ENCODE assay signal across 8 cellular contexts in the genomic region with DNA sequence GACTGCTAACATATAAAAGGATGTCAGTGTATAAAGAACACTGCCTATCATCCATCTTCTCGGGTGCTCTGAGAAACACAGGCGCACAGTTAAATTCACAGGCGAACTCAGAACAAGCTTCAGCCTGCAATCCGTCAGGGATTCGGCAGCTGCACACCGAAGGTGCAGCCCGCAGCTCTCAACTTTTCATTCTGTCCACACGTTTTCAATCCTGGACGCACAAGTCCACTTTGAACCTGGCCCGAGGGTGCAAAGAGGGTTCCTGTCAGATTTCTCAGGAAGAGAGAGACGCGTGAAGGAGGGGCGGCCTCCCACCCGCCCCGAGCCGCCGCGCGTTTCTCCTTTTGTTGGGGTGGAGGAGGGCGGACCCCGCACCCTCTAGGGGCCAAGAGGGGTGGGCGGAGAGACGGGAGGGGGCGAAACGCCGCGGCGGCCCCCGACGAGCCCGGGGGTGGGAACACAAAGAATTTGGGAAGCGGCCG. TPM values are rescaled to one million over a fixed set of nuclear protein-coding genes. Genes with fewer than 3 reads are reported as not detected.
DNase-seq lines count a peak whose midpoint lies in the region; ATAC-seq, FAIRE-seq and TF ChIP-seq lines count a peak whose summit lies in the region.

No MANE protein-coding gene starts in this region.

- in situ Hi-C loops in GM12878 (cut with MboI), result no loop called here

- no peak overlapping the region for H3K27ac ChIP-seq in DOHH2 (ENCODE audit: low read depth, low read length)
- peak overlapping the region; percentile 73 for H3K27ac ChIP-seq in SJCRH30
- H3K27ac ChIP-seq in GM12878 (ENCODE audit: control insufficient read depth, insufficient read depth), result peak overlapping the region; percentile 83
- peak overlapping the region; percentile 81 to 88 (median 84) for H3K27ac ChIP-seq in sigmoid colon

- H2AFZ ChIP-seq in GM12878 (ENCODE audit: control insufficient read depth, low read depth, low read length), result peak overlapping the region; percentile 49

- no TSS peak for BruUV-seq in GM12878 (replicated peaks; lab: Mats Ljungman, UMichigan)

- H3K27me3 ChIP-seq in DOHH2 (ENCODE audit: control insufficient read depth, low read length) (no peaks in the 10 kb centered on the region), SJCRH30 (no peaks in the 10 kb centered on the region), GM12878 (replicated peaks in 1 of 2; ENCODE audit: control insufficient read depth in 2 of 2, insufficient read depth in 2 of 2, low read length in 1 of 2) (no peaks in the 10 kb centered on the region), iPS-15b (ENCODE audit: control insufficient read depth, insufficient read depth, low read length) (no peaks in the 10 kb centered on the region), sigmoid colon (no peaks in the 10 kb centered on the region)

- FAIRE-seq in GM12878 (lab: Jason Lieb, UNC), result no peak

- no peak for TF ChIP-seq RAD21 in GM12878 (IDR thresholded peaks at IDR 0.05; ENCODE audit: insufficient read depth, low read depth, low read length)

- peak overlapping the region; percentile 99 for H3K4me2 ChIP-seq in DOHH2 (ENCODE audit: low read length)
- H3K4me2 ChIP-seq in GM12878 (ENCODE audit: control insufficient read depth, insufficient read depth), result peak overlapping the region; percentile 40

- H3K36me3 ChIP-seq in DOHH2 (ENCODE audit: control insufficient read depth, low read length) (no peaks in the 10 kb centered on the region), SJCRH30 (no peaks in the 10 kb centered on the region), GM12878 (ENCODE audit: control insufficient read depth in 2 of 2, insufficient read depth in 2 of 2, low read length in 1 of 2) (no peaks in the 10 kb centered on the region), iPS-15b (ENCODE audit: control insufficient read depth, insufficient read depth, low read length) (no peaks in the 10 kb centered on the region), sigmoid colon (no peaks in the 10 kb centered on the region)

- ATAC-seq in GM21367 (IDR thresholded peaks at IDR 0.05; ENCODE audit: unreplicated experiment) (peak; percentile 30), HG03571 (IDR thresholded peaks at IDR 0.05; ENCODE audit: unreplicated experiment) (peak; percentile 27), GM12878 (peak; percentile 63)

- SMC1A ChIA-PET in GM12878 (lab: Charles Lee; ENCODE audit: uncharacterized antibody, unreplicated experiment), result interaction anchor here (1.2 to 1.5 kb wide), 2 partner anchors 36 to 62 kb away, joined by 4 to 6 read pairs; no protein-coding TSS in a partner anchor

- POLR2A ChIA-PET in GM12878 (lab: Charles Lee), result no interaction called here

- peak overlapping the region; percentile 88 for H3K9ac ChIP-seq in GM12878 (ENCODE audit: control insufficient read depth, insufficient read depth, low read length)
- peak overlapping the region; percentile 38 for H3K9ac ChIP-seq in iPS-15b (ENCODE audit: low read depth, low read length)

- RAD21 ChIA-PET in GM12878 (lab: Charles Lee; ENCODE audit: unreplicated experiment), result interaction anchor here (1.6 kb wide), 1 partner anchor 62 kb away, joined by 6 read pairs; no protein-coding TSS in a partner anchor

- H3K4me1 ChIP-seq in DOHH2 (ENCODE audit: control insufficient read depth, low read length) (peaks cover 39% of the 10 kb centered on the region), SJCRH30 (peaks cover 4% of the 10 kb centered on the region; the same call in 1 of the 2 replicates), GM12878 (ENCODE audit: control insufficient read depth, insufficient read depth, low read length) (peaks cover 4% of the 10 kb centered on the region; the same call in 1 of the 2 replicates), iPS-15b (ENCODE audit: control insufficient read depth, insufficient read depth, low read length) (no peaks in the 10 kb centered on the region), sigmoid colon (peaks cover 0 to 64% (median 49%) of the 10 kb centered on the region in 4 donors)

- TF ChIP-seq CTCF in DOHH2 (IDR thresholded peaks at IDR 0.05; ENCODE audit: low read depth, low read length, poor library complexity, severe bottlenecking) (no peak), GM12878 (IDR thresholded peaks at IDR 0.05 in 2 of 3, conservative IDR thresholded peaks at IDR 0.05 in 1 of 3; ENCODE audit: control insufficient read depth in 2 of 3, extremely low read depth in 1 of 3, insufficient read depth in 1 of 3, low read depth in 3 of 3, low read length in 3 of 3) (0 out of 6 replicates have a peak, but pooled peaks of 1 of the 3 experiments have one; percentile 5), sigmoid colon (IDR thresholded peaks at IDR 0.05) (no peak)

- H3K79me2 ChIP-seq in DOHH2 (ENCODE audit: control insufficient read depth, low read length) (peaks cover 32% of the 10 kb centered on the region), GM12878 (ENCODE audit: control insufficient read depth, insufficient read depth, low read length) (peaks cover 21% of the 10 kb centered on the region)

- DNase-seq in SJCRH30, result peak; percentile 60 to 68
- no peak for DNase-seq in GM12878 (ENCODE audit: low read depth, low spot score)
- peak; percentile 66 for DNase-seq in sigmoid colon
- no peak for DNase-seq in NCI-H187 treated with DMSO at 0.1 percent for 48 hours (lab: John Stamatoyannopoulos, UW)

- no peaks in the 10 kb centered on the region for H3K9me2 ChIP-seq in DOHH2 (replicated peaks; ENCODE audit: control insufficient read depth, low read length)

- H4K20me1 ChIP-seq in DOHH2 (ENCODE audit: control insufficient read depth, insufficient read depth, low read depth, low read length) (peaks cover 5% of the 10 kb centered on the region; the same call in 1 of the 2 replicates), GM12878 (ENCODE audit: control insufficient read depth, insufficient read depth) (no peaks in the 10 kb centered on the region)

- TF ChIP-seq EP300 in GM12878 (IDR thresholded peaks at IDR 0.05; ENCODE audit: borderline replicate concordance in 1 of 2, control insufficient read depth in 1 of 2, low read depth in 2 of 2, low read length in 2 of 2) (no peak), sigmoid colon (IDR thresholded peaks at IDR 0.05) (no peak)

- H3K4me3 ChIP-seq in DOHH2 (ENCODE audit: low read length) (peak overlapping the region; percentile 90), SJCRH30 (peak overlapping the region; percentile 66), GM12878 (peak overlapping the region; percentile 87), iPS-15b (ENCODE audit: low read depth, low read length) (peak overlapping the region; percentile 83), sigmoid colon (peak overlapping the region; percentile 81 to 92 (median 88))

- WGBS in GM12878 (ENCODE audit: insufficient coverage, insufficient replicate concordance, low lambda C conversion rate, missing lambda C conversion rate), result 4% methylated on average over 29 of the region's 33 CpGs
- WGBS in sigmoid colon, 2 donors, result 1% methylated on average over 33 of the region's 33 CpGs

- H3K9me3 ChIP-seq in DOHH2 (ENCODE audit: control insufficient read depth, insufficient read depth, low read length) (no peaks in the 10 kb centered on the region), SJCRH30 (replicated peaks) (no peaks in the 10 kb centered on the region), GM12878 (replicated peaks; ENCODE audit: control insufficient read depth, insufficient read depth, low read length) (no peaks in the 10 kb centered on the region), iPS-15b (ENCODE audit: control insufficient read depth, insufficient read depth, low read length) (no peaks in the 10 kb centered on the region), sigmoid colon (no peaks in the 10 kb centered on the region)

- peaks cover 8% of the 10 kb centered on the region for H3F3A ChIP-seq in DOHH2 (ENCODE audit: control insufficient read depth, insufficient read depth)

- CTCF ChIA-PET in GM12878 (lab: Yijun Ruan, JAX), result interaction anchor here (2.7 kb wide), 1 partner anchor 59 kb away, joined by 16 read pairs; no protein-coding TSS in a partner anchor

- intact Hi-C loops in GM12878 (cut with micrococcal nuclease; ENCODE audit: unreplicated experiment) (no loop called here), sigmoid colon (cut with DNase I) (loop anchor here (5.0 kb wide), 1 partner anchor 60 kb away; no protein-coding TSS in a partner anchor)

- TF ChIP-seq POLR2A in GM12878 (IDR thresholded peaks at IDR 0.05; ENCODE audit: low read depth, low read length) (no peak; the same call in 1 of the 2 replicates), sigmoid colon (IDR thresholded peaks at IDR 0.05) (no peak)

TF ChIP-seq in GM12878, 131 proteins besides CTCF, POLR2A, EP300 and RAD21 (continues in another document):
- no peak for TF ChIP-seq IRF4 (IDR thresholded peaks at IDR 0.05; ENCODE audit: low read depth, low read length)
- peak; percentile 27; the same call in 1 of the 2 replicates for TF ChIP-seq PAX5 (IDR thresholded peaks at IDR 0.05; ENCODE audit: borderline replicate concordance, low read depth, low read length)

RNA-seq across cellular contexts. Expression of gene DOCK7, which starts 0.7 kb away (rescaled TPM):
- 72.2 and 96.8 TPM in 2 replicates for total RNA-seq in SJCRH30 (2014; rRNA removed; shearing (Covaris generic))
- total RNA-seq in GM12878 (2013; cell fraction: nucleolus; rRNA removed), result 138 and 140 TPM in 2 replicates
- 29.7 and 30.7 TPM in 2 replicates for total RNA-seq in GM12878 (2014; rRNA removed)
- 26.3 and 34.1 TPM in 2 replicates for total RNA-seq in GM12878 (2014; rRNA removed; fragmentation: Illumina TruSeq; extraction: Trizol)
- total RNA-seq in GM12878 (2021), result 29.5 and 35.5 TPM in 2 replicates
- 26.9 TPM for polyA plus RNA-seq in GM12878 (2011; ENCODE audit: low read depth)
- polyA plus RNA-seq in GM12878 (2011; rRNA removed), result 34.6 and 42.0 TPM in 2 replicates
- polyA plus RNA-seq in GM12878 (2011; cell fraction: cytosol; rRNA removed), result 13.7 and 14.1 TPM in 2 replicates
- polyA plus RNA-seq in GM12878 (2011; cell fraction: nucleus; rRNA removed), result 18.6 and 26.8 TPM in 2 replicates
- polyA plus RNA-seq in GM12878 (2012), result 12.0 and 13.2 TPM in 2 replicates
- 27.8 and 52.7 TPM in 2 replicates for polyA plus RNA-seq in GM12878 (2014; fragmentation: Illumina TruSeq; extraction: Trizol)
- 1 to 10 TPM; 4.8 to 7.0 TPM for polyA plus RNA-seq in GM12878 (2014; fragmentation: Nextera tagmentation; extraction: Ambion mirVana)
- polyA plus RNA-seq in GM12878 (2014; rRNA removed), result 17.6 and 25.9 TPM in 2 replicates
- polyA plus RNA-seq in GM12878 (2016; fragmentation: Nextera tagmentation; extraction: Ambion mirVana), result 10 to 100 TPM; 13.2 to 24.2 TPM
- polyA minus RNA-seq in GM12878 (2011; rRNA and poly(A)+ RNA removed), result 63.5 and 113 TPM in 2 replicates
- polyA minus RNA-seq in GM12878 (2011; cell fraction: cytosol; rRNA and poly(A)+ RNA removed), result 34.5 and 37.3 TPM in 2 replicates
- 48.2 and 92.5 TPM in 2 replicates for polyA minus RNA-seq in GM12878 (2011; cell fraction: nucleus; rRNA and poly(A)+ RNA removed)
- total RNA-seq in sigmoid colon, result 10 to 100 TPM; 32.4 to 54.8 (median 42.9) TPM
- polyA plus RNA-seq in sigmoid colon, result 10 to 100 TPM in 1 of 3 donors, 1 to 10 TPM in 2; 6.5 to 11.4 (median 9.8) TPM

Comparison
In these comparisons a context has a peak if more than half of its experiments do, and no peak if none do; other contexts are left out.
1. DNase-seq: peak in SJCRH30 (2 of 2) and sigmoid colon (single experiment); none in GM12878 (single experiment) and NCI-H187 treated with DMSO at 0.1 percent for 48 hours (single experiment).
2. Peak in every context shown above with its lines, with median percentiles within 50 percentile points of each other: H3K4me3 ChIP-seq and ATAC-seq.